In the genomic region with DNA sequence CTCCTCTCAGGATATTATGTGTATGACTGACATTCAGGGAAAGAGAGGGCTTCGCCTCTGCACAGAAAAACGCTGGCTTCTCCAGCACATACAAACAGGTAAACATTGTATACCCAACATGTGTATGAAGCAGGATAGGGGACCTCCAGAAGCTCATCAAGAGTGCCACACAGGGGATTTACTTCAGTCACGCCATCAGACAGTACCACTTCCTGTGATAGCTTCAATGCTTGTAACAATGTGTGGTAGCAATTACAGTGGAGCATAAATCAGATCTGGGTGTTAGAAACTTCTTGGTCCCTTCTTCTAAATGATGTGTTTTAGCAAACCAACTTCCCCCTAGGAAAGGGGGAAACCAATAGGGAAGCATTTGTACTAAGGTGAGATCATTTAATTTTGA, we compare ENCODE assay signal across 17 cellular contexts.
DNase-seq lines count a peak whose midpoint lies in the region; ATAC-seq and TF ChIP-seq lines count a peak whose summit lies in the region.
"Had no signal": no experiment of that assay in that cellular context is flagged by ENCODE, and none has a peak within 500 bp of the region (broad histone marks: within the 10 kb centered on the region; RNA-seq: fewer than 3 reads in every experiment).

No MANE protein-coding gene starts in this region.

- no peak for TF ChIP-seq CTCF in GM10248 (IDR thresholded peaks at IDR 0.05; ENCODE audit: control extremely low read depth, extremely low read depth, low read depth, missing control alignments)

- DNase-seq in activated CD8-positive, alpha-beta memory T cell treated with anti-CD3 and anti-CD28 coated beads, Interleukin-2, amount 10 ng/mL, durations not matched to agents 7 days and 5 days: peak; percentile 46
- DNase-seq in activated CD8-positive, alpha-beta memory T cell treated with anti-CD3 and anti-CD28 coated beads, Interleukin-2, amount 50 U/mL, for 4 hours: no peak
- DNase-seq in SK-N-MC (ENCODE audit: low read depth, low spot score) (no peak), GM10248 (ENCODE audit: extremely low spot score) (no peak), posterior cingulate gyrus (no peak)
- DNase-seq in stimulated activated effector memory CD8-positive, alpha-beta T cell treated with anti-CD3 and anti-CD28 coated beads, Interleukin-12 subunit alpha, Interleukin-12 subunit beta, amount 100 ng/mL, for 72 hours (ENCODE audit: low spot score in 2 of 2): no peak
- DNase-seq: activated T-cell treated with anti-CD3 and anti-CD28 coated beads, Interleukin-2, amount 50 U/mL, for 4 hours; Caco-2; GM23248; mesenchymal stem cell; NCI-H2171; ovary had no signal

- H3K4me1 Mint-ChIP-seq in activated CD8-positive, alpha-beta memory T cell treated with anti-CD3 and anti-CD28 coated beads, Interleukin-2, amount 10 ng/mL, durations not matched to agents 7 days and 5 days: peaks cover 24% of the 10 kb centered on the region
- peaks cover 22% of the 10 kb centered on the region for H3K4me1 Mint-ChIP-seq in stimulated activated effector memory CD8-positive, alpha-beta T cell treated with anti-CD3 and anti-CD28 coated beads, Interleukin-12 subunit alpha, Interleukin-12 subunit beta, amount 100 ng/mL, for 72 hours

- H3K27ac Mint-ChIP-seq in activated CD8-positive, alpha-beta memory T cell treated with anti-CD3 and anti-CD28 coated beads, Interleukin-2, amount 10 ng/mL, durations not matched to agents 7 days and 5 days: no peak overlapping the region
- H3K27ac Mint-ChIP-seq in stimulated activated effector memory CD8-positive, alpha-beta T cell treated with anti-CD3 and anti-CD28 coated beads, Interleukin-12 subunit alpha, Interleukin-12 subunit beta, amount 100 ng/mL, for 72 hours: no peak overlapping the region

- CTCF ChIA-PET in activated CD8-positive, alpha-beta memory T cell treated with anti-CD3 and anti-CD28 coated beads, Interleukin-2, amount 10 ng/mL, durations not matched to agents 7 days and 5 days (lab: Charles Lee): interaction anchor here (1.1 kb wide), 1 partner anchor 242 kb away, joined by 3 read pairs; no protein-coding TSS in a partner anchor
- CTCF ChIA-PET in GM10248 (lab: Yijun Ruan, JAX): interaction anchor here (1.3 kb wide), 1 partner anchor 33 kb away, joined by 3 read pairs; no protein-coding TSS in a partner anchor

- no peaks in the 10 kb centered on the region for H3K36me3 ChIP-seq in SK-N-MC (ENCODE audit: insufficient read depth, low read length)
- H3K36me3 ChIP-seq: ovary, thoracic aorta had no signal

- H3K4me3 ChIP-seq in SK-N-MC: no peak overlapping the region
- H3K4me3 ChIP-seq: A549, GM23248, ovary, thoracic aorta had no signal

- no peaks in the 10 kb centered on the region for H3K36me3 Mint-ChIP-seq in activated CD8-positive, alpha-beta memory T cell treated with anti-CD3 and anti-CD28 coated beads, Interleukin-2, amount 10 ng/mL, durations not matched to agents 7 days and 5 days
- H3K36me3 Mint-ChIP-seq in stimulated activated effector memory CD8-positive, alpha-beta T cell treated with anti-CD3 and anti-CD28 coated beads, Interleukin-12 subunit alpha, Interleukin-12 subunit beta, amount 100 ng/mL, for 72 hours: no peaks in the 10 kb centered on the region

- POLR2A ChIA-PET in GM10248 (lab: Yijun Ruan, JAX): no interaction called here

- H3K4me3 Mint-ChIP-seq in activated CD8-positive, alpha-beta memory T cell treated with anti-CD3 and anti-CD28 coated beads, Interleukin-2, amount 10 ng/mL, durations not matched to agents 7 days and 5 days: no peak overlapping the region
- H3K4me3 Mint-ChIP-seq in stimulated activated effector memory CD8-positive, alpha-beta T cell treated with anti-CD3 and anti-CD28 coated beads, Interleukin-12 subunit alpha, Interleukin-12 subunit beta, amount 100 ng/mL, for 72 hours: no peak overlapping the region
- H3K4me3 Mint-ChIP-seq: activated T-cell treated with anti-CD3 and anti-CD28 coated beads, Interleukin-2, amount 50 U/mL, for 4 hours had no signal

- no peaks in the 10 kb centered on the region for H3K9me3 ChIP-seq in SK-N-MC (ENCODE audit: low read depth, low read length)
- H3K9me3 ChIP-seq: A549, Caco-2, ovary, thoracic aorta had no signal

- ATAC-seq in activated CD8-positive, alpha-beta memory T cell treated with anti-CD3 and anti-CD28 coated beads, Interleukin-2, amount 10 ng/mL, durations not matched to agents 7 days and 5 days: peak; percentile 72
- ATAC-seq in HG02610 (IDR thresholded peaks at IDR 0.05; ENCODE audit: unreplicated experiment) (peak; percentile 62), HG03520 (IDR thresholded peaks at IDR 0.05; ENCODE audit: unreplicated experiment) (no peak)
- peak; percentile 84 for ATAC-seq in stimulated activated effector memory CD8-positive, alpha-beta T cell treated with anti-CD3 and anti-CD28 coated beads, Interleukin-12 subunit alpha, Interleukin-12 subunit beta, amount 100 ng/mL, for 72 hours
- ATAC-seq: A549; activated T-cell treated with anti-CD3 and anti-CD28 coated beads, Interleukin-2, amount 50 U/mL, for 4 hours had no signal

- intact Hi-C loops in posterior cingulate gyrus (cut with DNase I): no loop called here

- H3K27ac ChIP-seq in SK-N-MC: peak overlapping the region; percentile 17; the same call in 1 of the 2 replicates
- H3K27ac ChIP-seq: A549, GM23248, ovary, thoracic aorta, VCaP had no signal

- no peaks in the 10 kb centered on the region for H3K27me3 Mint-ChIP-seq in activated CD8-positive, alpha-beta memory T cell treated with anti-CD3 and anti-CD28 coated beads, Interleukin-2, amount 10 ng/mL, durations not matched to agents 7 days and 5 days

- H3K9ac ChIP-seq in SK-N-MC (ENCODE audit: insufficient read length): no peak overlapping the region
- H3K9ac ChIP-seq: GM23248 had no signal

- no peaks in the 10 kb centered on the region for H3K9me3 Mint-ChIP-seq in activated CD8-positive, alpha-beta memory T cell treated with anti-CD3 and anti-CD28 coated beads, Interleukin-2, amount 10 ng/mL, durations not matched to agents 7 days and 5 days (ENCODE audit: low read depth)
- no peaks in the 10 kb centered on the region for H3K9me3 Mint-ChIP-seq in stimulated activated effector memory CD8-positive, alpha-beta T cell treated with anti-CD3 and anti-CD28 coated beads, Interleukin-12 subunit alpha, Interleukin-12 subunit beta, amount 100 ng/mL, for 72 hours
- H3K9me3 Mint-ChIP-seq: activated T-cell treated with anti-CD3 and anti-CD28 coated beads, Interleukin-2, amount 50 U/mL, for 4 hours had no signal
